Comparison of ENCODE assay signal across 1 cellular context in the genomic region with DNA sequence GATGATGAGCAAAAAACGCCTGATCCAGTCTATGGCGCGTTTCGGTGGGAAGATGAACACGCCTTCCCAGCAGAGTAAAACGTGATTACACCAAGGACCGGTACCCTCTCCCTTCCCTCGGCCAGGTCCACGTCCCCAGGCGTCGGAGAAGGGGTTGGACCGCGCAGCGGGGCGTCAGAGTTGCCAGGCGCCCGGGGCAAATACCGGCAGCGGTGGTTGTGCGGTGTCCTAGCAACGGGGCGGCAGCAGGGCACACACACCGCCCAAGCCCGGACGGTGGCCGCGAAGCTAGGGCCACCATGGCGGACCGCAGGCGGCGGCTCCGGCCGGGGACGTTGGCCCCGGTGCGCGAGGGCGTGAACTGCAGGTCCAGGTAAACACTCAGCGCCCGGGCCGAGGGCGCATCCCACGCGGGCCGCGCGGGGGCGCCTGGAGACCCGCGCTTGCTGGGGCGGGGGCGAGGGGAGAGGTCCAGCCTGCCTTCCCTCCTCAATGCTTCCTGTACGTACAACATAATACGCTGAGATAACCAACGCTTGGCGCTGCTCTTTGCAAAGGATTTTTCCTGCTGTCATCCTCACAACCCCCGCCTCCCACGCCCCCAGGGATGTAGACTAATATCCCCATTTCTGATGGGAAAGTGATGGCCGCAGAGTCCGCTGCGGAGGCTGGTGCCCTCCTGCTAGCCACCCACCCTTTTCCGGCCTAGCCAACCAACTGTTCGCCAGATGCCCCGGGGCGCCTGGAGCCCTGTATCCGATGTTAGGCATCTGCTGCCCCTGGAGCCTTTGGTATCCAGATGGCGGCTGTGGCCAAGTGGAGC.
TF ChIP-seq lines count a peak whose summit lies in the region.

A gene with protein sequence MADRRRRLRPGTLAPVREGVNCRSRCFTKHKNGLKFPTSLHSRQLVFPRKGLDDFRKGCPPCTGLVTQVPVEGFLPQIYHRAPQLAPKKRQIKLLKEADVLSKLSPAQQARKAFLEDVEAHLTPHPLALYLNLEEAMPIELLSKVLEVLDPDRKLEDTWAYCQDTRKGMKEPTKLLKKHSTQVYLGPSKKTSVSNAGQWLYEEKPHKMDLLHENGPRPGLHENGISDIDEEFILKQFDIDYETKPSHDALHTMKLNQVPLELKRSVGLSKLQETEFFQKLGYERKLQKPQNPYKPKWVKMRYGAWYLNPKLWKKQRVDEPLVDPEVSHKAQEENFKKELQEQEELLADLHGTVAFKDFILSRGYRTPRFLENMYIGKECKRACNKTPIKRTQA (plus strand): TSS at position 274 of the 823 bp plus-strand sequence. CDS start 26 bp downstream, at position 300.

TF ChIP-seq in HEK293, 187 proteins besides CTCF, POLR2A, EP300 and RAD21 (continued from another document):
- TF ChIP-seq ZNF791 (tag by site-specific recombination; IDR thresholded peaks at IDR 0.05) (no peak), ZNF24 (tag by site-specific recombination; IDR thresholded peaks at IDR 0.05) (no peak), ZNF660 (tag by site-specific recombination; IDR thresholded peaks at IDR 0.05) (peak; percentile 50; the same call in 1 of the 2 replicates), ZFHX2 (tag by site-specific recombination; conservative IDR thresholded peaks at IDR 0.05) (peak; percentile 86), ZNF416 (tag by site-specific recombination; IDR thresholded peaks at IDR 0.05) (no peak), ZBTB17 (tag by site-specific recombination; IDR thresholded peaks at IDR 0.05) (0 out of 2 replicates have a peak, but pooled peaks have one; percentile 29), KLF16 (tag by site-specific recombination; IDR thresholded peaks at IDR 0.05) (no peak), ZNF280C (tag by site-specific recombination; IDR thresholded peaks at IDR 0.05) (no peak), OSR2 (tag by site-specific recombination; IDR thresholded peaks at IDR 0.05) (no peak), ZNF530 (tag by site-specific recombination; IDR thresholded peaks at IDR 0.05; ENCODE audit: low read depth) (no peak), ZNF174 (tag by site-specific recombination; IDR thresholded peaks at IDR 0.05) (no peak), ZNF214 (tag by site-specific recombination; IDR thresholded peaks at IDR 0.05; ENCODE audit: borderline replicate concordance) (no peak), ZNF600 (tag by site-specific recombination; IDR thresholded peaks at IDR 0.05) (no peak), ZBTB8A (tag by site-specific recombination; IDR thresholded peaks at IDR 0.05) (peak; percentile 55), ZNF473 (tag by site-specific recombination; IDR thresholded peaks at IDR 0.05) (no peak), ZNF777 (tag by site-specific recombination; IDR thresholded peaks at IDR 0.05; ENCODE audit: borderline replicate concordance) (no peak), KLF9 (tag by site-specific recombination; IDR thresholded peaks at IDR 0.05; ENCODE audit: low read depth) (peak; percentile 53; the same call in 1 of the 2 replicates), ZNF114 (tag by site-specific recombination; IDR thresholded peaks at IDR 0.05) (no peak), SCRT1 (tag by site-specific recombination; IDR thresholded peaks at IDR 0.05; ENCODE audit: borderline replicate concordance) (no peak), ZNF280D (tag by site-specific recombination; IDR thresholded peaks at IDR 0.05) (no peak), ZNF571 (tag by site-specific recombination; IDR thresholded peaks at IDR 0.05) (no peak), ZNF658 (tag by site-specific recombination; IDR thresholded peaks at IDR 0.05) (no peak), ZNF513 (tag by site-specific recombination; IDR thresholded peaks at IDR 0.05) (no peak), GFI1B (tag by site-specific recombination; IDR thresholded peaks at IDR 0.05) (no peak), ZNF785 (tag by site-specific recombination; IDR thresholded peaks at IDR 0.05) (no peak), SP3 (tag by site-specific recombination; IDR thresholded peaks at IDR 0.05) (no peak), EGR2 (tag by site-specific recombination; IDR thresholded peaks at IDR 0.05; ENCODE audit: low read depth) (peak; percentile 57; the same call in 1 of the 2 replicates)
- TF ChIP-seq, protein P1, sequence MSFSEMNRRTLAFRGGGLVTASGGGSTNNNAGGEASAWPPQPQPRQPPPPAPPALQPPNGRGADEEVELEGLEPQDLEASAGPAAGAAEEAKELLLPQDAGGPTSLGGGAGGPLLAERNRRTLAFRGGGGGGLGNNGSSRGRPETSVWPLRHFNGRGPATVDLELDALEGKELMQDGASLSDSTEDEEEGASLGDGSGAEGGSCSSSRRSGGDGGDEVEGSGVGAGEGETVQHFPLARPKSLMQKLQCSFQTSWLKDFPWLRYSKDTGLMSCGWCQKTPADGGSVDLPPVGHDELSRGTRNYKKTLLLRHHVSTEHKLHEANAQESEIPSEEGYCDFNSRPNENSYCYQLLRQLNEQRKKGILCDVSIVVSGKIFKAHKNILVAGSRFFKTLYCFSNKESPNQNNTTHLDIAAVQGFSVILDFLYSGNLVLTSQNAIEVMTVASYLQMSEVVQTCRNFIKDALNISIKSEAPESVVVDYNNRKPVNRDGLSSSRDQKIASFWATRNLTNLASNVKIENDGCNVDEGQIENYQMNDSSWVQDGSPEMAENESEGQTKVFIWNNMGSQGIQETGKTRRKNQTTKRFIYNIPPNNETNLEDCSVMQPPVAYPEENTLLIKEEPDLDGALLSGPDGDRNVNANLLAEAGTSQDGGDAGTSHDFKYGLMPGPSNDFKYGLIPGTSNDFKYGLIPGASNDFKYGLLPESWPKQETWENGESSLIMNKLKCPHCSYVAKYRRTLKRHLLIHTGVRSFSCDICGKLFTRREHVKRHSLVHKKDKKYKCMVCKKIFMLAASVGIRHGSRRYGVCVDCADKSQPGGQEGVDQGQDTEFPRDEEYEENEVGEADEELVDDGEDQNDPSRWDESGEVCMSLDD (tag by site-specific recombination; IDR thresholded peaks at IDR 0.05) = no peak
- TF ChIP-seq, protein P2, sequence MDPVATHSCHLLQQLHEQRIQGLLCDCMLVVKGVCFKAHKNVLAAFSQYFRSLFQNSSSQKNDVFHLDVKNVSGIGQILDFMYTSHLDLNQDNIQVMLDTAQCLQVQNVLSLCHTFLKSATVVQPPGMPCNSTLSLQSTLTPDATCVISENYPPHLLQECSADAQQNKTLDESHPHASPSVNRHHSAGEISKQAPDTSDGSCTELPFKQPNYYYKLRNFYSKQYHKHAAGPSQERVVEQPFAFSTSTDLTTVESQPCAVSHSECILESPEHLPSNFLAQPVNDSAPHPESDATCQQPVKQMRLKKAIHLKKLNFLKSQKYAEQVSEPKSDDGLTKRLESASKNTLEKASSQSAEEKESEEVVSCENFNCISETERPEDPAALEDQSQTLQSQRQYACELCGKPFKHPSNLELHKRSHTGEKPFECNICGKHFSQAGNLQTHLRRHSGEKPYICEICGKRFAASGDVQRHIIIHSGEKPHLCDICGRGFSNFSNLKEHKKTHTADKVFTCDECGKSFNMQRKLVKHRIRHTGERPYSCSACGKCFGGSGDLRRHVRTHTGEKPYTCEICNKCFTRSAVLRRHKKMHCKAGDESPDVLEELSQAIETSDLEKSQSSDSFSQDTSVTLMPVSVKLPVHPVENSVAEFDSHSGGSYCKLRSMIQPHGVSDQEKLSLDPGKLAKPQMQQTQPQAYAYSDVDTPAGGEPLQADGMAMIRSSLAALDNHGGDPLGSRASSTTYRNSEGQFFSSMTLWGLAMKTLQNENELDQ (tag by site-specific recombination; IDR thresholded peaks at IDR 0.05; ENCODE audit: low read depth) = no peak
- TF ChIP-seq, protein P3, sequence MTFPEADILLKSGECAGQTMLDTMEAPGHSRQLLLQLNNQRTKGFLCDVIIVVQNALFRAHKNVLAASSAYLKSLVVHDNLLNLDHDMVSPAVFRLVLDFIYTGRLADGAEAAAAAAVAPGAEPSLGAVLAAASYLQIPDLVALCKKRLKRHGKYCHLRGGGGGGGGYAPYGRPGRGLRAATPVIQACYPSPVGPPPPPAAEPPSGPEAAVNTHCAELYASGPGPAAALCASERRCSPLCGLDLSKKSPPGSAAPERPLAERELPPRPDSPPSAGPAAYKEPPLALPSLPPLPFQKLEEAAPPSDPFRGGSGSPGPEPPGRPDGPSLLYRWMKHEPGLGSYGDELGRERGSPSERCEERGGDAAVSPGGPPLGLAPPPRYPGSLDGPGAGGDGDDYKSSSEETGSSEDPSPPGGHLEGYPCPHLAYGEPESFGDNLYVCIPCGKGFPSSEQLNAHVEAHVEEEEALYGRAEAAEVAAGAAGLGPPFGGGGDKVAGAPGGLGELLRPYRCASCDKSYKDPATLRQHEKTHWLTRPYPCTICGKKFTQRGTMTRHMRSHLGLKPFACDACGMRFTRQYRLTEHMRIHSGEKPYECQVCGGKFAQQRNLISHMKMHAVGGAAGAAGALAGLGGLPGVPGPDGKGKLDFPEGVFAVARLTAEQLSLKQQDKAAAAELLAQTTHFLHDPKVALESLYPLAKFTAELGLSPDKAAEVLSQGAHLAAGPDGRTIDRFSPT (tag by site-specific recombination; IDR thresholded peaks at IDR 0.05) = peak; percentile 32; the same call in 1 of the 2 replicates
- TF ChIP-seq, protein P4, sequence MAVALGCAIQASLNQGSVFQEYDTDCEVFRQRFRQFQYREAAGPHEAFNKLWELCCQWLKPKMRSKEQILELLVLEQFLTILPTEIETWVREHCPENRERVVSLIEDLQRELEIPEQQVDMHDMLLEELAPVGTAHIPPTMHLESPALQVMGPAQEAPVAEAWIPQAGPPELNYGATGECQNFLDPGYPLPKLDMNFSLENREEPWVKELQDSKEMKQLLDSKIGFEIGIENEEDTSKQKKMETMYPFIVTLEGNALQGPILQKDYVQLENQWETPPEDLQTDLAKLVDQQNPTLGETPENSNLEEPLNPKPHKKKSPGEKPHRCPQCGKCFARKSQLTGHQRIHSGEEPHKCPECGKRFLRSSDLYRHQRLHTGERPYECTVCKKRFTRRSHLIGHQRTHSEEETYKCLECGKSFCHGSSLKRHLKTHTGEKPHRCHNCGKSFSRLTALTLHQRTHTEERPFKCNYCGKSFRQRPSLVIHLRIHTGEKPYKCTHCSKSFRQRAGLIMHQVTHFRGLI (tag by site-specific recombination; IDR thresholded peaks at IDR 0.05) = no peak
TF ChIP-seq in HEK293: peak in this region for 16.
